In genomic region chr10:30811665-30812017, GRCh38 we compare ENCODE assay signal across 10 cellular contexts.
DNase-seq lines count a peak whose midpoint lies in the region; ATAC-seq and TF ChIP-seq lines count a peak whose summit lies in the region.
"Had no signal": no experiment of that assay in that cellular context is flagged by ENCODE, and none has a peak within 500 bp of the region (broad histone marks: within the 10 kb centered on the region; RNA-seq: fewer than 3 reads in every experiment).

No MANE protein-coding gene starts in this region.

- no peaks in the 10 kb centered on the region for H3K79me2 ChIP-seq in GM23338 (replicated peaks; ENCODE audit: insufficient read depth)

- no peak for TF ChIP-seq EP300 in gastroesophageal sphincter (IDR thresholded peaks at IDR 0.05)

- H3K9me3 ChIP-seq in gastroesophageal sphincter (no peaks in the 10 kb centered on the region), skeletal muscle satellite cell (replicated peaks; ENCODE audit: low read length) (no peaks in the 10 kb centered on the region)

- no peak overlapping the region for H3K27ac ChIP-seq in GM23338 (ENCODE audit: low read depth)
- H3K27ac ChIP-seq in gastroesophageal sphincter = peak overlapping the region in 3 of 4 donors; percentile 76 to 83 (median 81)
- H3K27ac ChIP-seq: KMS-11 had no signal

- H2AFZ ChIP-seq in GM23338 = peak overlapping the region; percentile 69; the same call in 1 of the 2 replicates

- peaks cover 16% of the 10 kb centered on the region for H3K4me1 Mint-ChIP-seq in GM23338
- peaks cover 27% of the 10 kb centered on the region for H3K4me1 Mint-ChIP-seq in activated naive CD8-positive, alpha-beta T cell treated with anti-CD3 and anti-CD28 coated beads for 36 hours

- TF ChIP-seq POLR2A in gastroesophageal sphincter (IDR thresholded peaks at IDR 0.05) = no peak

- ATAC-seq in GM23338 = no peak
- ATAC-seq in gastroesophageal sphincter = peak; percentile 50

- DNase-seq in GM23338 (ENCODE audit: low spot score) = no peak
- no peak for DNase-seq in activated naive CD8-positive, alpha-beta T cell treated with anti-CD3 and anti-CD28 coated beads for 36 hours
- DNase-seq in NCI-H69 (lab: John Stamatoyannopoulos, UW) = no peak
- DNase-seq in retina = no peak
- no peak for DNase-seq in NCI-H2107 (lab: John Stamatoyannopoulos, UW)
- DNase-seq in T1000 (lab: John Stamatoyannopoulos, UW) = no peak

- H3K4me1 ChIP-seq in GM23338 (ENCODE audit: insufficient read depth) (0 out of 2 replicates have a peak, but pooled peaks cover 7% of the 10 kb centered on the region), gastroesophageal sphincter (peaks cover 0 to 54% (median 31%) of the 10 kb centered on the region in 3 donors), skeletal muscle satellite cell (ENCODE audit: control insufficient read depth, insufficient read depth, low read length) (peaks cover 35% of the 10 kb centered on the region)

- peaks cover 4% of the 10 kb centered on the region; the same call in 1 of the 2 replicates for H3K9me2 ChIP-seq in GM23338 (ENCODE audit: insufficient read depth)

- H3K4me2 ChIP-seq in GM23338 (no peak overlapping the region), skeletal muscle satellite cell (ENCODE audit: low read length) (peak overlapping the region; percentile 64)
- H3K4me2 ChIP-seq: KMS-11 had no signal

- no peaks in the 10 kb centered on the region for H3F3A ChIP-seq in GM23338 (replicated peaks; ENCODE audit: low read depth)

- H3K27ac Mint-ChIP-seq in GM23338 = no peak overlapping the region
- H3K27ac Mint-ChIP-seq in activated naive CD8-positive, alpha-beta T cell treated with anti-CD3 and anti-CD28 coated beads for 36 hours = no peak overlapping the region
- H3K27ac Mint-ChIP-seq: dendritic cell treated with granulocyte-macrophage colony-stimulating factor and Interleukin-4, amounts not matched to agents 40 ng/mL and 50 ng/mL, for 4 days had no signal

- no peak overlapping the region for H3K9ac ChIP-seq in skeletal muscle satellite cell (ENCODE audit: low read depth, low read length)
- H3K9ac ChIP-seq: KMS-11 had no signal

- H3K27me3 ChIP-seq in GM23338 (ENCODE audit: insufficient read depth) (no peaks in the 10 kb centered on the region), gastroesophageal sphincter (no peaks in the 10 kb centered on the region), skeletal muscle satellite cell (ENCODE audit: control insufficient read depth, insufficient read depth, low read length) (no peaks in the 10 kb centered on the region)

- TF ChIP-seq CTCF in GM23338 (conservative IDR thresholded peaks at IDR 0.05; ENCODE audit: low read depth in 2 of 2) = no peak
- TF ChIP-seq CTCF in gastroesophageal sphincter (IDR thresholded peaks at IDR 0.05) = no peak

- H3K4me3 ChIP-seq in GM23338 = no peak overlapping the region
- no peak overlapping the region for H3K4me3 ChIP-seq in gastroesophageal sphincter
- H3K4me3 ChIP-seq in skeletal muscle satellite cell (ENCODE audit: low read length) = peak overlapping the region; percentile 4

- H3K36me3 ChIP-seq in GM23338 (ENCODE audit: insufficient read depth) (no peaks in the 10 kb centered on the region), gastroesophageal sphincter (no peaks in the 10 kb centered on the region), skeletal muscle satellite cell (ENCODE audit: insufficient read depth, low read length) (no peaks in the 10 kb centered on the region)

- H3K36me3 Mint-ChIP-seq in GM23338 (ENCODE audit: low read depth) = peaks cover 7% of the 10 kb centered on the region; the same call in 1 of the 3 replicates
- H3K36me3 Mint-ChIP-seq in activated naive CD8-positive, alpha-beta T cell treated with anti-CD3 and anti-CD28 coated beads for 36 hours = no peaks in the 10 kb centered on the region

- H4K20me1 ChIP-seq in GM23338 (replicated peaks; ENCODE audit: insufficient read depth) = no peaks in the 10 kb centered on the region

- H3K27me3 Mint-ChIP-seq in GM23338 (ENCODE audit: insufficient read depth, low read depth, poor library complexity) = peaks cover 7% of the 10 kb centered on the region
- H3K27me3 Mint-ChIP-seq in activated naive CD8-positive, alpha-beta T cell treated with anti-CD3 and anti-CD28 coated beads for 36 hours = no peaks in the 10 kb centered on the region
- H3K27me3 Mint-ChIP-seq: dendritic cell treated with granulocyte-macrophage colony-stimulating factor and Interleukin-4, amounts not matched to agents 40 ng/mL and 50 ng/mL, for 4 days had no signal

- peaks cover 15% of the 10 kb centered on the region for H3K9me3 Mint-ChIP-seq in GM23338
- no peaks in the 10 kb centered on the region for H3K9me3 Mint-ChIP-seq in activated naive CD8-positive, alpha-beta T cell treated with anti-CD3 and anti-CD28 coated beads for 36 hours
- H3K9me3 Mint-ChIP-seq: dendritic cell treated with granulocyte-macrophage colony-stimulating factor and Interleukin-4, amounts not matched to agents 40 ng/mL and 50 ng/mL, for 4 days had no signal

- WGBS in gastroesophageal sphincter (ENCODE audit: low coverage in 1 of 2), 2 donors = 36% methylated on average over 11 of the region's 12 CpGs; no CpG with 5 or more reads in 1 of the 2 donors

- H3K4me3 Mint-ChIP-seq in GM23338 = no peak overlapping the region
- H3K4me3 Mint-ChIP-seq in activated naive CD8-positive, alpha-beta T cell treated with anti-CD3 and anti-CD28 coated beads for 36 hours = peak overlapping the region; percentile 26
- H3K4me3 Mint-ChIP-seq: dendritic cell treated with granulocyte-macrophage colony-stimulating factor and Interleukin-4, amounts not matched to agents 40 ng/mL and 50 ng/mL, for 4 days had no signal

TF ChIP-seq in GM23338, 12 proteins besides CTCF, POLR2A, EP300 and RAD21:
- TF ChIP-seq EZH2phosphoT487 (IDR thresholded peaks at IDR 0.05; ENCODE audit: unreplicated experiment) (no peak), REST (IDR thresholded peaks at IDR 0.05; ENCODE audit: unreplicated experiment) (no peak), ZNF114 (CRISPR knock-in tag; IDR thresholded peaks at IDR 0.05) (no peak), CREB1 (CRISPR knock-in tag; IDR thresholded peaks at IDR 0.05; ENCODE audit: low read depth) (no peak)
TF ChIP-seq in GM23338: peak in this region for 0.
